24 cellular contexts compared by ENCODE assay signal in genomic region chr2:120764434-120764833, GRCh38. TPM values are rescaled to one million over a fixed set of nuclear protein-coding genes. Genes with fewer than 3 reads are reported as not detected.
DNase-seq lines count a peak whose midpoint lies in the region; ATAC-seq and TF ChIP-seq lines count a peak whose summit lies in the region.
"Had no signal": no experiment of that assay in that cellular context is flagged by ENCODE, and none has a peak within 500 bp of the region (broad histone marks: within the 10 kb centered on the region; RNA-seq: fewer than 3 reads in every experiment).

No MANE protein-coding gene starts in this region.

- H3K4me3 ChIP-seq in heart left ventricle: no peak overlapping the region
- H3K4me3 ChIP-seq in endodermal cell (ENCODE audit: low read length): no peak overlapping the region
- no peak overlapping the region for H3K4me3 ChIP-seq in mesodermal cell (ENCODE audit: extremely low read depth, insufficient read depth, low read length, poor library complexity, severe bottlenecking)
- H3K4me3 ChIP-seq in uterus: no peak overlapping the region
- H3K4me3 ChIP-seq: A549 had no signal

- TF ChIP-seq CTCF in heart left ventricle (IDR thresholded peaks at IDR 0.05) (no peak), endodermal cell (conservative IDR thresholded peaks at IDR 0.05) (no peak), uterus (IDR thresholded peaks at IDR 0.05) (no peak)

- H3K27ac ChIP-seq in heart left ventricle (peak overlapping the region in 8 of 12 donors; percentile 55 to 94 (median 68)), endodermal cell (ENCODE audit: low read depth, low read length) (peak overlapping the region; percentile 92), mesodermal cell (ENCODE audit: low read depth, low read length, severe bottlenecking) (peak overlapping the region; percentile 95), uterus (peak overlapping the region; percentile 77 to 80)

- TF ChIP-seq POLR2A in heart left ventricle (IDR thresholded peaks at IDR 0.05) (no peak), uterus (IDR thresholded peaks at IDR 0.05) (no peak)

- no peaks in the 10 kb centered on the region for H3K27me3 Mint-ChIP-seq in endodermal cell (ENCODE audit: insufficient read depth)
- H3K27me3 Mint-ChIP-seq: activated B cell treated with CpG ODN at 0.5 μM for 24 hours had no signal

- H3K4me1 Mint-ChIP-seq in endodermal cell: peaks cover 46% of the 10 kb centered on the region
- H3K4me1 Mint-ChIP-seq: activated B cell treated with CpG ODN at 0.5 μM for 24 hours, CD14-positive monocyte had no signal

- H3K9me3 ChIP-seq in heart left ventricle: no peaks in the 10 kb centered on the region
- no peaks in the 10 kb centered on the region for H3K9me3 ChIP-seq in endodermal cell (ENCODE audit: control insufficient read depth, low read length)
- no peaks in the 10 kb centered on the region for H3K9me3 ChIP-seq in mesodermal cell (ENCODE audit: control insufficient read depth, low read length)
- H3K9me3 ChIP-seq in uterus: no peaks in the 10 kb centered on the region
- H3K9me3 ChIP-seq: A549 had no signal

- H3K4me1 ChIP-seq in heart left ventricle: peaks cover 0 to 49% (median 15%) of the 10 kb centered on the region in 12 donors
- peaks cover 21% of the 10 kb centered on the region for H3K4me1 ChIP-seq in endodermal cell (ENCODE audit: control insufficient read depth, insufficient read depth, low read length)
- peaks cover 73% of the 10 kb centered on the region for H3K4me1 ChIP-seq in mesodermal cell (ENCODE audit: control insufficient read depth, insufficient read depth, low read length, poor library complexity, severe bottlenecking)
- peaks cover 7 to 15% of the 10 kb centered on the region in 2 donors for H3K4me1 ChIP-seq in uterus

- no peaks in the 10 kb centered on the region for H3K27me3 ChIP-seq in heart left ventricle
- no peaks in the 10 kb centered on the region for H3K27me3 ChIP-seq in endodermal cell (ENCODE audit: control insufficient read depth, insufficient read depth, low read length, poor library complexity, severe bottlenecking)
- H3K27me3 ChIP-seq in uterus: no peaks in the 10 kb centered on the region

- no peaks in the 10 kb centered on the region for H3K36me3 ChIP-seq in heart left ventricle
- no peaks in the 10 kb centered on the region for H3K36me3 ChIP-seq in endodermal cell (ENCODE audit: control insufficient read depth, insufficient read depth, low read length)
- peaks cover 18% of the 10 kb centered on the region for H3K36me3 ChIP-seq in mesodermal cell (ENCODE audit: control insufficient read depth, insufficient read depth, low read length)
- no peaks in the 10 kb centered on the region for H3K36me3 ChIP-seq in uterus

- H3K9ac ChIP-seq in endodermal cell (ENCODE audit: extremely low read depth, low read length, poor library complexity, severe bottlenecking): no peak overlapping the region

- WGBS in heart left ventricle, 4 donors: 73 to 80% (median 77%) methylated on average over 7 of the region's 7 CpGs
- WGBS in endodermal cell (ENCODE audit: insufficient coverage in 1 of 2, insufficient read length in 1 of 2), 2 experiments: 92 to 94% methylated on average over 4 to 7 of the region's 7 CpGs
- 88 to 95% methylated on average over 5 to 6 of the region's 7 CpGs for WGBS in mesodermal cell (ENCODE audit: insufficient coverage in 2 of 2), 2 experiments

- intact Hi-C loops in heart left ventricle (cut with DNase I) (no loop called here), Right ventricle myocardium superior (cut with DNase I) (no loop called here), uterus (cut with DNase I; ENCODE audit: low total_unique reads) (no loop called here)

- peak in 1 of 5 donors; percentile 10 for DNase-seq in heart left ventricle
- no peak for DNase-seq in Right ventricle myocardium superior
- peak; percentile 36 for DNase-seq in endodermal cell
- peak in 1 of 2 donors; percentile 8 for DNase-seq in uterus
- DNase-seq in activated CD4-positive, alpha-beta T cell treated with anti-CD3 and anti-CD28 coated beads, Interleukin-2, amount 50 U/mL, for 4 hours: no peak
- DNase-seq in NCI-H2029 (lab: John Stamatoyannopoulos, UW): no peak
- DNase-seq: activated B cell treated with CpG ODN at 0.5 μM for 24 hours; activated CD8-positive, alpha-beta T cell treated with anti-CD3 and anti-CD28 coated beads, Interleukin-2, amount 10 ng/mL, durations not matched to agents 7 days and 5 days; activated T-cell treated with anti-CD3 and anti-CD28 coated beads, Interleukin-2, amount 50 U/mL, for 72 hours; cortex of kidney; DMS 273 treated with DMSO at 0.1 percent for 48 hours; GDM1; H7; NCI-H1417; NCI-H2171 treated with DMSO at 0.1 percent for 48 hours; NCI-H748 treated with DMSO at 0.1 percent for 48 hours; OCI-M1; stimulated activated CD4-positive, alpha-beta T cell treated with anti-CD3 and anti-CD28 coated beads, Interleukin-4, amount 100 ng/mL, for 1 hour had no signal

- no peak overlapping the region for H3K27ac Mint-ChIP-seq in endodermal cell
- H3K27ac Mint-ChIP-seq: activated B cell treated with CpG ODN at 0.5 μM for 24 hours; activated CD8-positive, alpha-beta T cell treated with anti-CD3 and anti-CD28 coated beads, Interleukin-2, amount 10 ng/mL, durations not matched to agents 7 days and 5 days; activated naive CD4-positive, alpha-beta T cell treated with anti-CD3 and anti-CD28 coated beads, Interleukin-2, amount 50 U/mL, for 72 hours; activated T-cell treated with anti-CD3 and anti-CD28 coated beads, Interleukin-2, amount 50 U/mL, for 72 hours; CD14-positive monocyte; T-helper 2 cell treated with Interferon-gamma antibody and Interleukin-4, amounts not matched to agents 5 μg/mL and 100 μg/mL, for 36 hours had no signal

- no peak for ATAC-seq in heart left ventricle
- no peak for ATAC-seq in Right ventricle myocardium superior (ENCODE audit: poor library complexity)
- no peak for ATAC-seq in GM18519 (IDR thresholded peaks at IDR 0.05; ENCODE audit: low FRiP score, unreplicated experiment)
- ATAC-seq: activated CD8-positive, alpha-beta T cell treated with anti-CD3 and anti-CD28 coated beads, Interleukin-2, amount 10 ng/mL, durations not matched to agents 7 days and 5 days; activated naive CD4-positive, alpha-beta T cell treated with anti-CD3 and anti-CD28 coated beads, Interleukin-2, amount 50 U/mL, for 72 hours; activated T-cell treated with anti-CD3 and anti-CD28 coated beads, Interleukin-2, amount 50 U/mL, for 72 hours had no signal

- no peaks in the 10 kb centered on the region for H3K36me3 Mint-ChIP-seq in endodermal cell (ENCODE audit: low read depth)
- H3K36me3 Mint-ChIP-seq: activated naive CD4-positive, alpha-beta T cell treated with anti-CD3 and anti-CD28 coated beads, Interleukin-2, amount 50 U/mL, for 72 hours; CD14-positive monocyte had no signal

- no peak overlapping the region for H3K4me3 Mint-ChIP-seq in endodermal cell
- H3K4me3 Mint-ChIP-seq: activated B cell treated with CpG ODN at 0.5 μM for 24 hours; activated CD8-positive, alpha-beta T cell treated with anti-CD3 and anti-CD28 coated beads, Interleukin-2, amount 10 ng/mL, durations not matched to agents 7 days and 5 days; activated T-cell treated with anti-CD3 and anti-CD28 coated beads, Interleukin-2, amount 50 U/mL, for 72 hours; CD14-positive monocyte; T-helper 2 cell treated with Interferon-gamma antibody and Interleukin-4, amounts not matched to agents 5 μg/mL and 100 μg/mL, for 36 hours had no signal

- no peaks in the 10 kb centered on the region for H3K9me3 Mint-ChIP-seq in endodermal cell
- H3K9me3 Mint-ChIP-seq: activated B cell treated with CpG ODN at 0.5 μM for 24 hours; activated naive CD4-positive, alpha-beta T cell treated with anti-CD3 and anti-CD28 coated beads, Interleukin-2, amount 50 U/mL, for 72 hours; activated T-cell treated with anti-CD3 and anti-CD28 coated beads, Interleukin-2, amount 50 U/mL, for 72 hours; CD14-positive monocyte; T-helper 2 cell treated with Interferon-gamma antibody and Interleukin-4, amounts not matched to agents 5 μg/mL and 100 μg/mL, for 36 hours had no signal

RNA-seq across cellular contexts. Expression of gene GLI2, which starts 28.8 kb away (rescaled TPM):
- total RNA-seq in heart left ventricle (1 to 10 TPM in 5 of 9 donors, under 1 TPM in 4; 0.67 to 4.1 (median 1.0) TPM), Right ventricle myocardium superior (1.3 TPM), endodermal cell (10 to 100 TPM; 17.0 to 24.2 TPM), uterus (10 to 100 TPM in 2 of 4 donors, 1 to 10 TPM in 2; 2.9 to 23.6 (median 12.9) TPM)
- 1 to 10 TPM in 1 of 2 donors, under 1 TPM in 1; 0.30 to 1.4 TPM for polyA plus RNA-seq in heart left ventricle
- 29.8 TPM for polyA plus RNA-seq in endodermal cell (2013, experiment 1 of 2)
- polyA plus RNA-seq in endodermal cell (2013, experiment 2 of 2): 28.3 TPM
- 20.8 TPM for polyA plus RNA-seq in mesodermal cell (2013, experiment 1 of 2)
- polyA plus RNA-seq in mesodermal cell (2013, experiment 2 of 2): 16.2 TPM
- total RNA-seq: activated B cell treated with CpG ODN at 0.5 μM for 24 hours; activated naive CD4-positive, alpha-beta T cell treated with anti-CD3 and anti-CD28 coated beads, Interleukin-2, amount 50 U/mL, for 72 hours; activated T-cell treated with anti-CD3 and anti-CD28 coated beads, Interleukin-2, amount 50 U/mL, for 72 hours had no signal
- polyA plus RNA-seq: CD14-positive monocyte had no signal
